17 cellular contexts compared by ENCODE assay signal in genomic region chr2:212990697-212991096, GRCh38.
A peak's percentile ranks its signal among the peaks of the same experiment; 100 is the strongest.
DNase-seq lines count a peak whose midpoint lies in the region; ATAC-seq and TF ChIP-seq lines count a peak whose summit lies in the region.
"Had no signal": no experiment of that assay in that cellular context is flagged by ENCODE, and none has a peak within 500 bp of the region (broad histone marks: within the 10 kb centered on the region; RNA-seq: fewer than 3 reads in every experiment).

No MANE protein-coding gene starts in this region.

- H3K23ac ChIP-seq in neuronal stem cell (ENCODE audit: low read depth, low read length, poor library complexity): no peak overlapping the region

- H3K18ac ChIP-seq in neuronal stem cell (ENCODE audit: low read length): no peak overlapping the region

- no peak overlapping the region for H2BK120ac ChIP-seq in neuronal stem cell (ENCODE audit: low read depth, low read length)

- H4K91ac ChIP-seq in neuronal stem cell (ENCODE audit: low read depth, low read length, poor library complexity): no peak overlapping the region

- no peaks in the 10 kb centered on the region for H3K27me3 Mint-ChIP-seq in activated CD8-positive, alpha-beta memory T cell treated with anti-CD3 and anti-CD28 coated beads, Interleukin-2, amount 10 ng/mL, durations not matched to agents 7 days and 5 days

- ATAC-seq in GM19468 (IDR thresholded peaks at IDR 0.05; ENCODE audit: extremely low read depth, unreplicated experiment) (peak; percentile 63), HG02938 (IDR thresholded peaks at IDR 0.05; ENCODE audit: unreplicated experiment) (peak; percentile 79)
- ATAC-seq in activated CD8-positive, alpha-beta memory T cell treated with anti-CD3 and anti-CD28 coated beads, Interleukin-2, amount 10 ng/mL, durations not matched to agents 7 days and 5 days: no peak
- ATAC-seq: A549, heart right ventricle, left colon had no signal

- H3K27ac ChIP-seq in neuronal stem cell (replicated peaks; ENCODE audit: low read length): no peak overlapping the region
- H3K27ac ChIP-seq: A549, heart right ventricle, tibial artery had no signal

- no peaks in the 10 kb centered on the region for H3K4me1 ChIP-seq in neuronal stem cell (ENCODE audit: control insufficient read depth in 2 of 2, insufficient read depth in 1 of 2, low read depth in 1 of 2, low read length in 2 of 2)
- H3K4me1 ChIP-seq: A549, heart right ventricle, tibial artery had no signal

- DNase-seq in GM12865 (ENCODE audit: low read depth) (peak; percentile 55), NB4 (ENCODE audit: low read depth) (peak; percentile 16), neuronal stem cell (ENCODE audit: low spot score) (no peak), foreskin melanocyte (no peak), GM10266 (ENCODE audit: extremely low spot score) (no peak)
- DNase-seq in activated CD8-positive, alpha-beta memory T cell treated with anti-CD3 and anti-CD28 coated beads, Interleukin-2, amount 10 ng/mL, durations not matched to agents 7 days and 5 days: no peak
- DNase-seq: central memory CD4-positive, alpha-beta T cell; GF-D8; heart right ventricle; left colon; NCI-H187 treated with DMSO at 0.1 percent for 48 hours; SIG-M5; tibial artery had no signal

- CTCF ChIA-PET in activated CD8-positive, alpha-beta memory T cell treated with anti-CD3 and anti-CD28 coated beads, Interleukin-2, amount 10 ng/mL, durations not matched to agents 7 days and 5 days (lab: Charles Lee): no interaction called here

- H3K4me1 Mint-ChIP-seq in activated CD8-positive, alpha-beta memory T cell treated with anti-CD3 and anti-CD28 coated beads, Interleukin-2, amount 10 ng/mL, durations not matched to agents 7 days and 5 days: no peaks in the 10 kb centered on the region

- TF ChIP-seq POLR2A in NB4 (IDR thresholded peaks at IDR 0.05; ENCODE audit: extremely low read depth, insufficient read length): no peak

- H2AK5ac ChIP-seq in neuronal stem cell (ENCODE audit: low read depth, low read length): no peak overlapping the region

- no peak overlapping the region for H3K14ac ChIP-seq in neuronal stem cell (ENCODE audit: low read length)

- WGBS in neuronal stem cell (ENCODE audit: extremely low coverage in 2 of 2, insufficient read length in 2 of 2, insufficient replicate concordance in 1 of 2), 2 donors: no CpG with 5 or more reads among the region's 1 CpG

- peaks cover 3% of the 10 kb centered on the region for H3K36me3 Mint-ChIP-seq in activated CD8-positive, alpha-beta memory T cell treated with anti-CD3 and anti-CD28 coated beads, Interleukin-2, amount 10 ng/mL, durations not matched to agents 7 days and 5 days

- no peak overlapping the region for H2AFZ ChIP-seq in neuronal stem cell (ENCODE audit: low read length)

- no peak overlapping the region for H2BK12ac ChIP-seq in neuronal stem cell (ENCODE audit: low read length)

- H3K4me3 Mint-ChIP-seq in activated CD8-positive, alpha-beta memory T cell treated with anti-CD3 and anti-CD28 coated beads, Interleukin-2, amount 10 ng/mL, durations not matched to agents 7 days and 5 days: no peak overlapping the region
- H3K4me3 Mint-ChIP-seq: activated naive CD8-positive, alpha-beta T cell had no signal

- no peak overlapping the region for H2BK15ac ChIP-seq in neuronal stem cell (ENCODE audit: low read length)

- no peak overlapping the region for H3K4me2 ChIP-seq in neuronal stem cell (ENCODE audit: insufficient read depth, low read length, poor library complexity, severe bottlenecking)
- H3K4me2 ChIP-seq: A549 had no signal

- H3K9ac ChIP-seq in neuronal stem cell (ENCODE audit: low read depth, low read length, poor library complexity): no peak overlapping the region

- H3K36me3 ChIP-seq in neuronal stem cell (replicated peaks in 1 of 2; ENCODE audit: control insufficient read depth in 2 of 2, insufficient read depth in 2 of 2, low read length in 2 of 2): no peaks in the 10 kb centered on the region
- H3K36me3 ChIP-seq: heart right ventricle, tibial artery had no signal

- TF ChIP-seq CTCF in GM12865 (IDR thresholded peaks at IDR 0.05; ENCODE audit: insufficient read depth, low read depth, low read length, missing control alignments) (no peak), NB4 (IDR thresholded peaks at IDR 0.05; ENCODE audit: low read depth, low read length) (no peak), GM10266 (IDR thresholded peaks at IDR 0.05; ENCODE audit: control insufficient read depth, insufficient read depth, low read depth, missing control alignments) (no peak)

- no peak overlapping the region for H3K4ac ChIP-seq in neuronal stem cell (ENCODE audit: low read length)

- H3K4me3 ChIP-seq in GM12865 (ENCODE audit: low read depth, low read length) (no peak overlapping the region), NB4 (ENCODE audit: low read depth, low read length) (no peak overlapping the region), neuronal stem cell (ENCODE audit: low read length in 2 of 2) (no peak overlapping the region)
- H3K4me3 ChIP-seq: A549, heart right ventricle, tibial artery had no signal

- H3K9me3 Mint-ChIP-seq in activated CD8-positive, alpha-beta memory T cell treated with anti-CD3 and anti-CD28 coated beads, Interleukin-2, amount 10 ng/mL, durations not matched to agents 7 days and 5 days (ENCODE audit: low read depth): no peaks in the 10 kb centered on the region

- no peaks in the 10 kb centered on the region for H3K27me3 ChIP-seq in neuronal stem cell (ENCODE audit: control insufficient read depth in 3 of 3, insufficient read depth in 3 of 3, low read depth in 1 of 3, low read length in 3 of 3)
- H3K27me3 ChIP-seq: heart right ventricle, tibial artery had no signal

- H3K9me3 ChIP-seq in neuronal stem cell (replicated peaks in 1 of 2; ENCODE audit: control insufficient read depth in 2 of 2, insufficient read depth in 1 of 2, low read depth in 1 of 2, low read length in 2 of 2): no peaks in the 10 kb centered on the region
- H3K9me3 ChIP-seq: A549, heart right ventricle, tibial artery had no signal

- H3K79me1 ChIP-seq in neuronal stem cell (ENCODE audit: low read depth, low read length): no peaks in the 10 kb centered on the region

- no peak overlapping the region for H4K8ac ChIP-seq in neuronal stem cell (ENCODE audit: low read depth, low read length)

- H2BK5ac ChIP-seq in neuronal stem cell (ENCODE audit: low read length): no peak overlapping the region

- no peak overlapping the region for H3K27ac Mint-ChIP-seq in activated CD8-positive, alpha-beta memory T cell treated with anti-CD3 and anti-CD28 coated beads, Interleukin-2, amount 10 ng/mL, durations not matched to agents 7 days and 5 days
- H3K27ac Mint-ChIP-seq: activated naive CD8-positive, alpha-beta T cell had no signal

Comparison
In these comparisons a context has a peak if more than half of its experiments do, and no peak if none do; other contexts are left out.
1. DNase-seq: peak in GM12865 (single experiment) and NB4 (single experiment); none in neuronal stem cell (single experiment), activated CD8-positive, alpha-beta memory T cell treated with anti-CD3 and anti-CD28 coated beads, Interleukin-2, amount 10 ng/mL, durations not matched to agents 7 days and 5 days (single experiment), foreskin melanocyte (single experiment) and GM10266 (single experiment).